3 cellular contexts compared by ENCODE assay signal in genomic region chr16:70222574-70222973, GRCh38. TPM values are rescaled to one million over a fixed set of nuclear protein-coding genes. Genes with fewer than 3 reads are reported as not detected.
"Had no signal": no experiment of that assay in that cellular context is flagged by ENCODE, and none has a peak within 500 bp of the region (broad histone marks: within the 10 kb centered on the region; RNA-seq: fewer than 3 reads in every experiment).

No MANE protein-coding gene starts in this region.

RNA-seq across cellular contexts. Expression of gene CLEC18C, which starts 49.0 kb away (rescaled TPM):
- total RNA-seq: dermis blood vessel endothelial cell, gastroesophageal sphincter, left ventricle myocardium superior had no signal
